Comparison of ENCODE assay signal across 26 cellular contexts in the genomic region with DNA sequence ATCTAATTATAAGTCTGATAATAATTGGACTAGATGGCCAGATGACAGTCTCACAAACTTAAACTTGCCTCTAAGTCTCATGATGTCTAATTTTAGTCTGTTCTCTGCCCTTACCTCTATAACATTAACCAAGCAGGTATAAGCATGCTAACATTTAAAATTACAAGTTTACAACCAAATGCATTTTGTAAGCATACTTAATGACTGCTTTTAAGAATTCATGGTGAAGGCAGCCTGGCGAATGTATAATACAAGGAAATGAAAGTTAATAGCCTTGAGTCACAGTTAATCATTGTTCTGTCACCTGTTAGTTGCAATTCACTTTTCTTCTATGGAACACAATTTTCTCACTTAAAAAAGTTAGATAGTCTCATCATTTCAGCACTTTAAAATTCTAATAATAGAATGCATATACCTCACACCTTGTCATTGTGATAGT. TPM values are rescaled to one million over a fixed set of nuclear protein-coding genes. Genes with fewer than 3 reads are reported as not detected.
A peak's percentile ranks its signal among the peaks of the same experiment; 100 is the strongest.
DNase-seq lines count a peak whose midpoint lies in the region; ATAC-seq and TF ChIP-seq lines count a peak whose summit lies in the region.
"Had no signal": no experiment of that assay in that cellular context is flagged by ENCODE, and none has a peak within 500 bp of the region (broad histone marks: within the 10 kb centered on the region; RNA-seq: fewer than 3 reads in every experiment).

No MANE protein-coding gene starts in this region.

- H3K36me3 Mint-ChIP-seq in immature natural killer cell = no peaks in the 10 kb centered on the region
- H3K36me3 Mint-ChIP-seq: activated naive CD4-positive, alpha-beta T cell treated with anti-CD3 and anti-CD28 coated beads, Interleukin-2, amount 50 U/mL, for 72 hours; memory B cell; stimulated activated memory B cell treated with anti-CD40 and anti-IgM and Interleukin-4, amounts not matched to agents 10 μg/mL and 1 μg/mL and 100 μg/mL, for 72 hours had no signal

- H3K4me1 Mint-ChIP-seq in immature natural killer cell = no peaks in the 10 kb centered on the region
- H3K4me1 Mint-ChIP-seq: memory B cell; stimulated activated memory B cell treated with anti-CD40 and anti-IgM and Interleukin-4, amounts not matched to agents 10 μg/mL and 1 μg/mL and 100 μg/mL, for 72 hours had no signal

- H3K36me3 ChIP-seq in PC-9 (ENCODE audit: low read depth) (no peaks in the 10 kb centered on the region), heart left ventricle (no peaks in the 10 kb centered on the region)
- H3K36me3 ChIP-seq: BLaER1, gastrocnemius medialis, right lobe of liver, thoracic aorta had no signal

- CTCF ChIA-PET in GM10248 (lab: Yijun Ruan, JAX) = no interaction called here
- CTCF ChIA-PET in PC-9 (lab: Charles Lee) = no interaction called here

- H2AFZ ChIP-seq in PC-9 = peak overlapping the region; percentile 58

- H3K4me3 Mint-ChIP-seq in immature natural killer cell = no peak overlapping the region
- H3K4me3 Mint-ChIP-seq: memory B cell; stimulated activated memory B cell treated with anti-CD40 and anti-IgM and Interleukin-4, amounts not matched to agents 10 μg/mL and 1 μg/mL and 100 μg/mL, for 72 hours; T-helper 2 cell treated with Interferon-gamma antibody and Interleukin-4, amounts not matched to agents 5 μg/mL and 100 μg/mL, for 36 hours had no signal

- no TSS peak for BruUV-seq in PC-9 (replicated peaks; lab: Mats Ljungman, UMichigan)

- H3K27me3 ChIP-seq in PC-9 (ENCODE audit: insufficient read depth, low read depth) (no peaks in the 10 kb centered on the region), heart left ventricle (no peaks in the 10 kb centered on the region)
- H3K27me3 ChIP-seq: BLaER1, gastrocnemius medialis, right lobe of liver had no signal

- 77 to 85% (median 82%) methylated on average over 1 of the region's 1 CpG for WGBS in heart left ventricle, 4 donors

- peaks cover 8 to 42% (median 13%) of the 10 kb centered on the region in 6 donors for H3K9me3 Mint-ChIP-seq in immature natural killer cell
- H3K9me3 Mint-ChIP-seq: T-helper 2 cell treated with Interferon-gamma antibody and Interleukin-4, amounts not matched to agents 5 μg/mL and 100 μg/mL, for 36 hours had no signal

- H3K27me3 Mint-ChIP-seq in immature natural killer cell (ENCODE audit: low read depth in 3 of 3) = peaks cover 0 to 4% (median 0%) of the 10 kb centered on the region in 3 donors
- H3K27me3 Mint-ChIP-seq: memory B cell; stimulated activated memory B cell treated with anti-CD40 and anti-IgM and Interleukin-4, amounts not matched to agents 10 μg/mL and 1 μg/mL and 100 μg/mL, for 72 hours had no signal

- intact Hi-C loops in PC-9 (cut with micrococcal nuclease; ENCODE audit: unreplicated experiment) = no loop called here
- intact Hi-C loops in heart left ventricle (cut with DNase I) = no loop called here

- POLR2A ChIA-PET in GM10248 (lab: Yijun Ruan, JAX) = no interaction called here
- POLR2A ChIA-PET in PC-9 (lab: Charles Lee; ENCODE audit: unreplicated experiment) = no interaction called here

- TF ChIP-seq CTCF in GM10248 (IDR thresholded peaks at IDR 0.05; ENCODE audit: control extremely low read depth, extremely low read depth, low read depth, missing control alignments) (no peak), PC-9 (conservative IDR thresholded peaks at IDR 0.05) (no peak), heart left ventricle (IDR thresholded peaks at IDR 0.05) (no peak)

- H3K9me3 ChIP-seq in PC-9 (ENCODE audit: insufficient read depth, low read depth) = no peaks in the 10 kb centered on the region
- peaks cover 0 to 12% (median 0%) of the 10 kb centered on the region in 12 donors for H3K9me3 ChIP-seq in heart left ventricle
- H3K9me3 ChIP-seq: BLaER1, gastrocnemius medialis, right lobe of liver, SK-N-SH, thoracic aorta had no signal

- no peaks in the 10 kb centered on the region for H3K79me2 ChIP-seq in PC-9 (ENCODE audit: low read depth)

- no peak for TF ChIP-seq POLR2A in heart left ventricle (IDR thresholded peaks at IDR 0.05)

- H3K4me1 ChIP-seq in PC-9 (replicated peaks; ENCODE audit: insufficient read depth) = no peaks in the 10 kb centered on the region
- H3K4me1 ChIP-seq in heart left ventricle = no peaks in the 10 kb centered on the region
- H3K4me1 ChIP-seq: BLaER1, gastrocnemius medialis had no signal

- peak; percentile 16 for DNase-seq in GM10248 (ENCODE audit: extremely low spot score)
- DNase-seq in PC-9 = peak in 1 of 2 experiments; percentile 31
- DNase-seq in 8988T = no peak
- DNase-seq in heart left ventricle = no peak
- no peak for DNase-seq in activated CD8-positive, alpha-beta memory T cell treated with anti-CD3 and anti-CD28 coated beads, Interleukin-2, amount 50 U/mL, for 48 hours
- DNase-seq in immature natural killer cell = no peak
- DNase-seq: activated T-cell treated with anti-CD3 and anti-CD28 coated beads, Interleukin-2, amount 50 U/mL, for 48 hours; cerebellar nuclear complex; gastrocnemius medialis; kidney glomerular epithelial cell; NCI-H1092; NCI-H2081; right lobe of liver; RPMI8226; SK-N-SH had no signal

- no peak overlapping the region for H3K4me2 ChIP-seq in PC-9
- H3K4me2 ChIP-seq: BLaER1, SK-N-SH had no signal

- H3K4me3 ChIP-seq in PC-9 (no peak overlapping the region), heart left ventricle (no peak overlapping the region)
- H3K4me3 ChIP-seq: BLaER1, gastrocnemius medialis, right lobe of liver, thoracic aorta had no signal

- H3K9me2 ChIP-seq in PC-9 (ENCODE audit: insufficient read depth) = no peaks in the 10 kb centered on the region
- H3K9me2 ChIP-seq: SK-N-SH had no signal

- no peak overlapping the region for H3K27ac Mint-ChIP-seq in immature natural killer cell
- H3K27ac Mint-ChIP-seq: activated naive CD4-positive, alpha-beta T cell treated with anti-CD3 and anti-CD28 coated beads, Interleukin-2, amount 50 U/mL, for 72 hours; memory B cell; stimulated activated memory B cell treated with anti-CD40 and anti-IgM and Interleukin-4, amounts not matched to agents 10 μg/mL and 1 μg/mL and 100 μg/mL, for 72 hours; T-helper 2 cell treated with Interferon-gamma antibody and Interleukin-4, amounts not matched to agents 5 μg/mL and 100 μg/mL, for 36 hours had no signal

- ATAC-seq in GM19463 (IDR thresholded peaks at IDR 0.05; ENCODE audit: unreplicated experiment) = peak; percentile 66
- ATAC-seq in HG03064 (IDR thresholded peaks at IDR 0.05; ENCODE audit: low read depth, unreplicated experiment) = peak; percentile 77
- no peak for ATAC-seq in heart left ventricle
- ATAC-seq: activated CD4-positive, CD25-positive, alpha-beta regulatory T cell treated with anti-CD3 and anti-CD28 coated beads, Interleukin-2, amount 50 U/mL, for 24 hours; activated naive CD4-positive, alpha-beta T cell treated with anti-CD3 and anti-CD28 coated beads, Interleukin-2, amount 50 U/mL, for 72 hours; esophagus mucosa; gastrocnemius medialis; right lobe of liver; stimulated activated memory B cell treated with anti-CD40 and anti-IgM and Interleukin-4, amounts not matched to agents 10 μg/mL and 1 μg/mL and 100 μg/mL, for 72 hours had no signal

- H3F3A ChIP-seq in PC-9 (ENCODE audit: insufficient read depth, low read depth) = no peaks in the 10 kb centered on the region; the same call in 1 of the 2 replicates

- no peaks in the 10 kb centered on the region for H4K20me1 ChIP-seq in PC-9 (ENCODE audit: insufficient read depth)
- H4K20me1 ChIP-seq: BLaER1 had no signal

- H3K27ac ChIP-seq in PC-9 = no peak overlapping the region
- no peak overlapping the region for H3K27ac ChIP-seq in heart left ventricle
- H3K27ac ChIP-seq: BLaER1, gastrocnemius medialis, right lobe of liver, thoracic aorta had no signal

RNA-seq across cellular contexts. Expression of a gene that starts 16.5 kb away (rescaled TPM):
- total RNA-seq in PC-9 (2021) (not detected in 2 replicates), heart left ventricle (10 to 100 TPM in 1 of 9 donors, 1 to 10 TPM in 5, under 1 TPM in 3; 0.56 to 37.1 (median 1.3) TPM)
- polyA plus RNA-seq in heart left ventricle (1 to 10 TPM in 1 of 2 donors, under 1 TPM in 1; 0.88 to 1.7 TPM), immature natural killer cell (not detected)
- total RNA-seq: activated naive CD4-positive, alpha-beta T cell treated with anti-CD3 and anti-CD28 coated beads, Interleukin-2, amount 50 U/mL, for 72 hours; osteoblast had no signal
- polyA plus RNA-seq: SK-N-SH had no signal

Comparison
In these comparisons a context has a peak if more than half of its experiments do, and no peak if none do; other contexts are left out.
1. ATAC-seq: peak in GM19463 (single experiment) and HG03064 (single experiment); none in heart left ventricle (0 of 4).